Comparison of ENCODE assay signal across 19 cellular contexts in genomic region chr13:96089139-96089538, GRCh38. TPM values are rescaled to one million over a fixed set of nuclear protein-coding genes. Genes with fewer than 3 reads are reported as not detected.
DNase-seq lines count a peak whose midpoint lies in the region; ATAC-seq and TF ChIP-seq lines count a peak whose summit lies in the region.
"Had no signal": no experiment of that assay in that cellular context is flagged by ENCODE, and none has a peak within 500 bp of the region (broad histone marks: within the 10 kb centered on the region; RNA-seq: fewer than 3 reads in every experiment).

No MANE protein-coding gene starts in this region.

- TF ChIP-seq CTCF in H9 (conservative IDR thresholded peaks at IDR 0.05) (no peak), endothelial cell (IDR thresholded peaks at IDR 0.05; ENCODE audit: unreplicated experiment) (no peak), osteoblast (IDR thresholded peaks at IDR 0.05; ENCODE audit: extremely low read depth, low read depth, low read length) (no peak)

- no peak overlapping the region for H2BK20ac ChIP-seq in H9 (ENCODE audit: low read depth, low read length, poor library complexity, severe bottlenecking)

- no peak overlapping the region for H2BK15ac ChIP-seq in H9 (ENCODE audit: low read depth, low read length)

- no peak overlapping the region for H4K5ac ChIP-seq in H9 (ENCODE audit: insufficient read length, low read depth, low read length)

- no peak overlapping the region for H3K18ac ChIP-seq in H9 (ENCODE audit: insufficient read length, low read depth, low read length)

- no peaks in the 10 kb centered on the region; the same call in 1 of the 2 replicates for H3K4me1 ChIP-seq in H9 (ENCODE audit: insufficient read depth, low read length)
- H3K4me1 ChIP-seq in osteoblast (ENCODE audit: insufficient read depth, low read length), result no peaks in the 10 kb centered on the region

- H2BK12ac ChIP-seq in H9 (ENCODE audit: insufficient read length, low read depth, low read length), result no peak overlapping the region

- no peaks in the 10 kb centered on the region; a peak in 1 of 5 replicates for H3K9me3 Mint-ChIP-seq in H9
- peaks cover 0 to 2% (median 0%) of the 10 kb centered on the region in 3 donors for H3K9me3 Mint-ChIP-seq in IgD-negative memory B cell
- no peaks in the 10 kb centered on the region for H3K9me3 Mint-ChIP-seq in endothelial cell (ENCODE audit: unreplicated experiment)

- DNase-seq in H9 (no peak), endothelial cell (ENCODE audit: low spot score) (no peak), osteoblast (ENCODE audit: insufficient read length, low spot score, missing footprints) (peak; percentile 69), CD1c-positive myeloid dendritic cell (ENCODE audit: extremely low spot score) (no peak), occipital lobe (lab: John Stamatoyannopoulos, UW) (no peak), GOT3 (lab: John Stamatoyannopoulos, UW) (no peak)
- DNase-seq: activated CD4-positive, alpha-beta T cell treated with anti-CD3 and anti-CD28 coated beads, Interleukin-2, amount 50 U/mL, for 1 hour; activated CD8-positive, alpha-beta memory T cell treated with anti-CD3 and anti-CD28 coated beads, Interleukin-2, amount 50 U/mL, for 4 hours; AML-193; foreskin melanocyte; KG1; kidney glomerular epithelial cell; OCI-M1; spleen had no signal

- H3K4me3 ChIP-seq in osteoblast (ENCODE audit: insufficient read depth, low read length), result no peak overlapping the region

- WGBS in H9 (ENCODE audit: extremely low coverage, insufficient read length, low lambda C conversion rate), result no CpG with 5 or more reads among the region's 4 CpGs

- no peak overlapping the region for H3K56ac ChIP-seq in H9 (ENCODE audit: insufficient read length, low read depth, low read length)

- H3K79me2 ChIP-seq in H9 (ENCODE audit: insufficient read depth, low read length), result no peaks in the 10 kb centered on the region
- H3K79me2 ChIP-seq in osteoblast (ENCODE audit: insufficient read depth, low read length), result no peaks in the 10 kb centered on the region

- H2AK5ac ChIP-seq in H9 (ENCODE audit: insufficient read length, low read length), result no peak overlapping the region

- H3K27ac Mint-ChIP-seq in H9 (no peak overlapping the region), IgD-negative memory B cell (no peak overlapping the region), endothelial cell (ENCODE audit: unreplicated experiment) (peak overlapping the region; percentile 67)

- no peak overlapping the region for H3K4ac ChIP-seq in H9 (ENCODE audit: low read depth, low read length)

- no peak overlapping the region for H3K23ac ChIP-seq in H9 (ENCODE audit: insufficient read length, low read depth, low read length)

- H3K4me3 Mint-ChIP-seq in H9, result peak overlapping the region; percentile 63 to 85
- H3K4me3 Mint-ChIP-seq in IgD-negative memory B cell, result peak overlapping the region in 3 of 4 donors; percentile 46 to 79 (median 63)
- H3K4me3 Mint-ChIP-seq in endothelial cell (ENCODE audit: unreplicated experiment), result peak overlapping the region; percentile 90

- H2AFZ ChIP-seq in H9 (ENCODE audit: low read length), result no peak overlapping the region
- no peak overlapping the region for H2AFZ ChIP-seq in osteoblast (ENCODE audit: low read length)

- no peaks in the 10 kb centered on the region for H3K9me3 ChIP-seq in H9 (ENCODE audit: control insufficient read depth, low read depth, low read length)
- H3K9me3 ChIP-seq in osteoblast (ENCODE audit: low read depth, low read length), result no peaks in the 10 kb centered on the region
- H3K9me3 ChIP-seq: spleen had no signal

- no peak for ATAC-seq in HG02610 (IDR thresholded peaks at IDR 0.05; ENCODE audit: unreplicated experiment)

- peaks cover 17% of the 10 kb centered on the region for H3K23me2 ChIP-seq in H9 (ENCODE audit: insufficient read length, low read depth, low read length, poor library complexity, severe bottlenecking)

- no peak overlapping the region for H3K9ac ChIP-seq in H9 (ENCODE audit: extremely low read depth, insufficient read length, low read length)

- H2BK5ac ChIP-seq in H9 (ENCODE audit: insufficient read length, low read length), result no peak overlapping the region

- peaks cover 0 to 2% (median 0%) of the 10 kb centered on the region in 3 experiments; a peak in 3 of 7 replicates for H3K36me3 Mint-ChIP-seq in H9 (ENCODE audit: insufficient read depth in 1 of 3, low read depth in 3 of 3)
- no peaks in the 10 kb centered on the region for H3K36me3 Mint-ChIP-seq in IgD-negative memory B cell
- peaks cover 4% of the 10 kb centered on the region for H3K36me3 Mint-ChIP-seq in endothelial cell (ENCODE audit: low read depth, unreplicated experiment)

- H3K4me2 ChIP-seq in H9 (ENCODE audit: insufficient read depth, insufficient read length, low read length), result peak overlapping the region; percentile 73
- no peak overlapping the region for H3K4me2 ChIP-seq in osteoblast (ENCODE audit: insufficient read depth, low read length)

- H4K8ac ChIP-seq in H9 (replicated peaks; ENCODE audit: insufficient read length, low read depth, low read length), result no peak overlapping the region

- H2BK120ac ChIP-seq in H9 (ENCODE audit: low read depth, low read length, poor library complexity, severe bottlenecking), result no peak overlapping the region

- H4K91ac ChIP-seq in H9 (ENCODE audit: insufficient read length, low read depth, low read length), result no peak overlapping the region

- H3K27ac ChIP-seq in H9 (ENCODE audit: insufficient read length, low read depth, low read length) (no peak overlapping the region), osteoblast (ENCODE audit: low read depth, low read length) (no peak overlapping the region)
- H3K27ac ChIP-seq: cardiac muscle cell, HL-60, spleen had no signal

- H3K4me1 Mint-ChIP-seq in H9 (peaks cover 19 to 21% of the 10 kb centered on the region in 2 experiments), IgD-negative memory B cell (peaks cover 4 to 9% (median 9%) of the 10 kb centered on the region in 3 donors), endothelial cell (ENCODE audit: unreplicated experiment) (peaks cover 57% of the 10 kb centered on the region)

- H4K20me1 ChIP-seq in H9 (ENCODE audit: control insufficient read depth, insufficient read depth, insufficient read length), result no peaks in the 10 kb centered on the region
- H4K20me1 ChIP-seq in osteoblast (ENCODE audit: insufficient read depth, low read length), result no peaks in the 10 kb centered on the region

- no peak overlapping the region for H3K14ac ChIP-seq in H9 (ENCODE audit: insufficient read depth, low read length)

- no peaks in the 10 kb centered on the region for H3K36me3 ChIP-seq in osteoblast (ENCODE audit: insufficient read depth, low read length)
- H3K36me3 ChIP-seq: cardiac muscle cell, spleen had no signal

- no peaks in the 10 kb centered on the region for H3K79me1 ChIP-seq in H9 (ENCODE audit: insufficient read depth, low read depth, low read length, poor library complexity, severe bottlenecking)

- H3K27me3 Mint-ChIP-seq in H9 (ENCODE audit: low read depth), result peaks cover 67% of the 10 kb centered on the region
- H3K27me3 Mint-ChIP-seq in IgD-negative memory B cell, result peaks cover 42% of the 10 kb centered on the region
- peaks cover 18% of the 10 kb centered on the region for H3K27me3 Mint-ChIP-seq in endothelial cell (ENCODE audit: unreplicated experiment)

- H3K27me3 ChIP-seq in H9 (ENCODE audit: insufficient read depth, low read length) (peaks cover 29% of the 10 kb centered on the region), osteoblast (ENCODE audit: insufficient read depth, low read length) (peaks cover 60% of the 10 kb centered on the region)

- H3T11ph ChIP-seq in H9 (ENCODE audit: low read length), result no peak overlapping the region

RNA-seq across cellular contexts. Expression of gene HS6ST3, which starts 0.8 kb away (rescaled TPM):
- total RNA-seq in H9 (2021) (0.44 and 0.48 TPM in 2 replicates), endothelial cell (ENCODE audit: unreplicated experiment) (1.9 TPM), osteoblast (under 0.01 TPM in 1 of 2 replicates, not detected in the other), occipital lobe (8.4 TPM)
- polyA plus RNA-seq in IgD-negative memory B cell, result not detected
- total RNA-seq: dermis blood vessel endothelial cell, spleen had no signal

RNA-seq across cellular contexts. Expression of gene UGGT2, which starts 35.9 kb away (rescaled TPM):
- total RNA-seq in H9 (2021) (31.3 and 34.5 TPM in 2 replicates), endothelial cell (ENCODE audit: unreplicated experiment) (23.7 TPM), osteoblast (75.4 and 78.2 TPM in 2 replicates), occipital lobe (81.6 TPM)
- polyA plus RNA-seq in IgD-negative memory B cell, result 0.70 TPM
